In the genomic region with DNA sequence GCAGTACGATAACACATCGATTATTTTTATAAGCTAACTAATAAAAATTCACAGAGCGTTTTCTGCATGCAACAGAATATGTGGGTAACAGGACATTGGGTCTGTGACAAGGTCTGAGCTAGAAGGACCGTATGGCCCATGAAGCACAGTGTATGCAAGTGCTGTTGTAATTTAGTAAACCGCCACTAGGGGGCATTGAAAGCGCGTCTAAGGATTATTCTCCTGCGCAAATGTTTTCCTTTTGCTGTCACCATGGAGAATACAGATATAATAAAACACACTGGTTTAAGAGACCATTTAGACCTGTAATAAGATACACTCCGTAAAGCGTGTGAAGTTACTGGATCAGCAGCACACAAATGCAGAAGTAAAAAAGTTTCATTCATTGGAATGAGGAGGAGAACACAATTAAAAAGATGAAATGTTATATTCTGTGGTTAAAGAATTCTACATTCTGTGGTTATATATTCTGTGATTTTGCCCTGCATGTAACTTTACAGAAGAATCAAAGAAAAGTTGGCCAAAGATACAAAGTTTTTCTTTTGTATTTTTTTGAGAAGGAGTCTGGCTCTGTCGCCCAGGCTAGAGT, we compare ENCODE assay signal across 8 cellular contexts.
DNase-seq lines count a peak whose midpoint lies in the region; ATAC-seq, FAIRE-seq and TF ChIP-seq lines count a peak whose summit lies in the region.

No MANE protein-coding gene starts in this region.

- no peak overlapping the region for H2AFZ ChIP-seq in K562 (ENCODE audit: low read depth, low read length)

- no peak overlapping the region for H3K27ac ChIP-seq in K562 (ENCODE audit: extremely low read depth, low read depth, low read length)

- H3K4me3 ChIP-seq in K562: no peak overlapping the region

- BruUV-seq in K562 (replicated peaks; lab: Mats Ljungman, UMichigan): no TSS peak

- no peak overlapping the region for H3K4me2 ChIP-seq in K562 (ENCODE audit: insufficient read depth, low read length)

- no peak overlapping the region for H3K9ac ChIP-seq in K562 (ENCODE audit: insufficient read depth in 1 of 2, low read depth in 2 of 2, low read length in 2 of 2)

- ATAC-seq in GM21825 (IDR thresholded peaks at IDR 0.05; ENCODE audit: unreplicated experiment): peak; percentile 75
- ATAC-seq in K562: peak; percentile 99
- ATAC-seq in HG03097 (IDR thresholded peaks at IDR 0.05; ENCODE audit: low FRiP score, unreplicated experiment): no peak

- H3K27me3 ChIP-seq in K562 (ENCODE audit: control insufficient read depth in 2 of 2, insufficient read depth in 2 of 2, low read length in 2 of 2): no peaks in the 10 kb centered on the region

- no peaks in the 10 kb centered on the region for H3K9me1 ChIP-seq in K562 (ENCODE audit: control insufficient read depth, insufficient read depth, low read length)

- POLR2A ChIA-PET in K562 (lab: Yijun Ruan, JAX): interaction anchor here (0.7 kb wide), 1 partner anchor 605 kb away, joined by 3 read pairs; no protein-coding TSS in a partner anchor

- intact Hi-C loops in K562 (cut with micrococcal nuclease): loop anchor here (1.0 kb wide), 1 partner anchor 415 kb away; no protein-coding TSS in a partner anchor

- 16% methylated on average over 11 of the region's 11 CpGs for WGBS in K562 (ENCODE audit: insufficient coverage, low coverage, missing lambda C conversion rate)

- CTCF ChIA-PET in K562 (lab: Yijun Ruan, JAX; ENCODE audit: low intra/inter-chr PET ratio): interaction anchor here (0.6 to 1.4 kb wide), 4 partner anchors 402 to 1306 kb away, joined by 3 to 8 read pairs (median 4); a partner anchor contains a TSS

- no peak for TF ChIP-seq EP300 in K562 (IDR thresholded peaks at IDR 0.05; ENCODE audit: low read length)

- TF ChIP-seq CTCF in K562 (IDR thresholded peaks at IDR 0.05 in 2 of 3, conservative IDR thresholded peaks at IDR 0.05 in 1 of 3; ENCODE audit: insufficient read depth in 2 of 3, low read depth in 1 of 3, low read length in 3 of 3): peak; percentile 64 to 77 (median 65)

- H3K4me1 ChIP-seq in K562 (replicated peaks in 1 of 2; ENCODE audit: control insufficient read depth in 2 of 2, insufficient read depth in 2 of 2, low read length in 2 of 2): peaks cover 0 to 2% of the 10 kb centered on the region in 2 experiments; a peak in 1 of 5 replicates

- TF ChIP-seq RAD21 in K562 (CRISPR knock-in tag; conservative IDR thresholded peaks at IDR 0.05 in 1 of 2, IDR thresholded peaks at IDR 0.05 in 1 of 2): peak; percentile 28 to 59; a peak in 3 of 4 replicates

- no peaks in the 10 kb centered on the region for H4K20me1 ChIP-seq in K562 (replicated peaks; ENCODE audit: control insufficient read depth, insufficient read depth, low read length)

- in situ Hi-C loops in K562 (cut with MboI): no loop called here

- H3K79me2 ChIP-seq in K562 (ENCODE audit: control insufficient read depth, insufficient read depth, low read length): no peaks in the 10 kb centered on the region

- no peaks in the 10 kb centered on the region for H3K9me3 ChIP-seq in K562 (replicated peaks; ENCODE audit: control insufficient read depth, insufficient read depth, low read depth, low read length)

- peak; percentile 70 for DNase-seq in D341Med (ENCODE audit: low spot score)
- DNase-seq in NCI-H1105 treated with DMSO at 0.1 percent for 48 hours (lab: John Stamatoyannopoulos, UW): peak; percentile 66
- peak; percentile 28 for DNase-seq in SKM-1 (lab: John Stamatoyannopoulos, UW; ENCODE audit: unreplicated experiment)
- peak; percentile 46 to 66 (median 60) for DNase-seq in K562 (ENCODE audit: extremely low read depth in 1 of 4, low spot score in 3 of 4)
- DNase-seq in iPS-NIHi11 (ENCODE audit: low spot score): peak; percentile 75
- peak; percentile 26 for DNase-seq in stimulated activated CD4-positive, alpha-beta T cell treated with anti-CD3 and anti-CD28 coated beads, Interleukin-12 subunit alpha, Interleukin-12 subunit beta, amount 100 ng/mL, for 4 hours

- FAIRE-seq in K562 (lab: Jason Lieb, UNC): peak; percentile 78

- no peak for TF ChIP-seq POLR2A in K562 (conservative IDR thresholded peaks at IDR 0.05)

- peaks cover 2% of the 10 kb centered on the region; the same call in 1 of the 3 replicates for H3K36me3 ChIP-seq in K562 (ENCODE audit: control insufficient read depth, insufficient read depth, low read length)

TF ChIP-seq in K562, 482 proteins besides CTCF, POLR2A, EP300 and RAD21:
- TF ChIP-seq SMAD4 (CRISPR knock-in tag; conservative IDR thresholded peaks at IDR 0.05) (no peak), CC2D1A (IDR thresholded peaks at IDR 0.05) (no peak), FOXJ2 (tag; IDR thresholded peaks at IDR 0.05) (no peak), ZNF696 (CRISPR knock-in tag; conservative IDR thresholded peaks at IDR 0.05) (no peak), ETS2 (tag; IDR thresholded peaks at IDR 0.05; ENCODE audit: borderline replicate concordance, poor library complexity, severe bottlenecking) (no peak), KLF6 (CRISPR knock-in tag; IDR thresholded peaks at IDR 0.05; ENCODE audit: borderline replicate concordance) (no peak), GABPB2 (CRISPR knock-in tag; conservative IDR thresholded peaks at IDR 0.05) (no peak), ARNT (IDR thresholded peaks at IDR 0.05) (no peak), CBX3 (IDR thresholded peaks at IDR 0.05; ENCODE audit: borderline replicate concordance in 1 of 2, low read length in 2 of 2) (no peak), SMC3 (conservative IDR thresholded peaks at IDR 0.05; ENCODE audit: insufficient read depth, low read depth, low read length) (peak; percentile 63), RFX1 (IDR thresholded peaks at IDR 0.05) (peak; percentile 20; the same call in 1 of the 2 replicates), NFXL1 (CRISPR knock-in tag; IDR thresholded peaks at IDR 0.05) (no peak), ATF1 (CRISPR knock-in tag; IDR thresholded peaks at IDR 0.05) (no peak), ATF1 (tag; IDR thresholded peaks at IDR 0.05) (no peak), TBP (optimal IDR thresholded peaks at IDR 0.05; ENCODE audit: low read depth, low read length) (no peak)
- TF ChIP-seq, protein P1, sequence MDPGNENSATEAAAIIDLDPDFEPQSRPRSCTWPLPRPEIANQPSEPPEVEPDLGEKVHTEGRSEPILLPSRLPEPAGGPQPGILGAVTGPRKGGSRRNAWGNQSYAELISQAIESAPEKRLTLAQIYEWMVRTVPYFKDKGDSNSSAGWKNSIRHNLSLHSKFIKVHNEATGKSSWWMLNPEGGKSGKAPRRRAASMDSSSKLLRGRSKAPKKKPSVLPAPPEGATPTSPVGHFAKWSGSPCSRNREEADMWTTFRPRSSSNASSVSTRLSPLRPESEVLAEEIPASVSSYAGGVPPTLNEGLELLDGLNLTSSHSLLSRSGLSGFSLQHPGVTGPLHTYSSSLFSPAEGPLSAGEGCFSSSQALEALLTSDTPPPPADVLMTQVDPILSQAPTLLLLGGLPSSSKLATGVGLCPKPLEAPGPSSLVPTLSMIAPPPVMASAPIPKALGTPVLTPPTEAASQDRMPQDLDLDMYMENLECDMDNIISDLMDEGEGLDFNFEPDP (CRISPR knock-in tag; IDR thresholded peaks at IDR 0.05): no peak
- TF ChIP-seq, protein P2, sequence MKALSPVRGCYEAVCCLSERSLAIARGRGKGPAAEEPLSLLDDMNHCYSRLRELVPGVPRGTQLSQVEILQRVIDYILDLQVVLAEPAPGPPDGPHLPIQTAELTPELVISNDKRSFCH (CRISPR knock-in tag; IDR thresholded peaks at IDR 0.05): no peak
- TF ChIP-seq, protein P2 (tag; IDR thresholded peaks at IDR 0.05): no peak
TF ChIP-seq in K562: peak in this region for 2.
